ENCODE assay signal across 14 cellular contexts in the genomic region with DNA sequence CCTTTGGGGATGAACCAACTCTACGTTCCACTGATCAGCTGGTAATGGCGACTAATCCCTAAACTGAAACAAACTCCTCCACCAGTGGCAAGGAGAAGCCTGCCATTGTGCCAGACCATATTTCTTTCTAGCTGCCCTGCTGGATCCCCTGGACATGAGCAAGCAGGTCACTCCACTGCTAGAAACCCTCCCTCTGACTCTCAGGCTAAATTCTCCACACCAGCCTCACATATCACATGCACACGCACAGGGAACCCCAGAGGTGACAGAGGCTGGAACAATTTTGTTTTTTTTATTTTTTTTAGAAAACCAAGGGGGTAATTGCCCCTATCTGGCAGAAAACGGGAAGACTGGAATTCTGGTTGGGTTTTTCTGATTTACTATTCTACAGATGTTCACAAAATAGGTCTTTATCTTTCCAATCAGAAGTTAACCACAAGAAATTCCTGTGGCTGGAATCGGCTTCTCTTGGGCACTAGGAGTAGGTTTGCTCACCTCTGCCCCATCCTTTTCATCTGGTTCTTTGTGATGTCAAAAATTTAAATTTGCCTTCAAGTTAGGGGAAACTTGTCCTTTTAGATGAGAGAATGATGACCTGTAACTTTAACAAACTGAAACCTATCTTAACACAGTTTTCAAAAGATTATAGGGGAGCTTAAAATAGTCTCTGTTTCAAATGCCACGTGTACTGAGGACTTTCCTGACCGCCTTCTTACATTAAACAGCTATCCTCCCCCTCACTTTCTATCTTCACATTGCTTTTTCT.
A peak's percentile ranks its signal among the peaks of the same experiment; 100 is the strongest.
DNase-seq lines count a peak whose midpoint lies in the region; ATAC-seq and TF ChIP-seq lines count a peak whose summit lies in the region.
"Had no signal": no experiment of that assay in that cellular context is flagged by ENCODE, and none has a peak within 500 bp of the region (broad histone marks: within the 10 kb centered on the region; RNA-seq: fewer than 3 reads in every experiment).

No MANE protein-coding gene starts in this region.

- H3K4me1 Mint-ChIP-seq in WTC11: peaks cover 18% of the 10 kb centered on the region

- peaks cover 3 to 5% of the 10 kb centered on the region in 2 experiments for H3K36me3 ChIP-seq in trophoblast cell (ENCODE audit: control insufficient read depth in 1 of 2, insufficient read depth in 2 of 2, low read length in 2 of 2)

- H3K27ac Mint-ChIP-seq in WTC11: peak overlapping the region; percentile 44; the same call in 1 of the 2 replicates
- H3K27ac Mint-ChIP-seq: dendritic cell treated with granulocyte-macrophage colony-stimulating factor and Interleukin-4, amounts not matched to agents 40 ng/mL and 50 ng/mL, for 4 days had no signal

- no peak overlapping the region for H2AFZ ChIP-seq in trophoblast cell (ENCODE audit: insufficient read depth, low read length, poor library complexity)

- H4K8ac ChIP-seq in trophoblast cell (ENCODE audit: low read depth, low read length): peak overlapping the region; percentile 42

- no peak overlapping the region for H2BK12ac ChIP-seq in trophoblast cell (ENCODE audit: low read length)

- H3K36me3 Mint-ChIP-seq in WTC11: peaks cover 36% of the 10 kb centered on the region

- H3K4me2 ChIP-seq in trophoblast cell (ENCODE audit: low read length): peak overlapping the region; percentile 11

- no peak overlapping the region for H3K9ac ChIP-seq in trophoblast cell (ENCODE audit: low read length)

- H3K27ac ChIP-seq in trophoblast cell (ENCODE audit: low read depth, low read length): no peak overlapping the region
- H3K27ac ChIP-seq: heart left ventricle had no signal

- no peak overlapping the region for H2BK5ac ChIP-seq in trophoblast cell (ENCODE audit: low read depth, low read length, poor library complexity)

- CTCF ChIA-PET in WTC11 (lab: Charles Lee): no interaction called here

- H3K9me3 Mint-ChIP-seq in WTC11: peaks cover 14% of the 10 kb centered on the region
- H3K9me3 Mint-ChIP-seq: dendritic cell treated with granulocyte-macrophage colony-stimulating factor and Interleukin-4, amounts not matched to agents 40 ng/mL and 50 ng/mL, for 4 days had no signal

- no peak overlapping the region for H4K91ac ChIP-seq in trophoblast cell (ENCODE audit: low read depth, low read length)

- H3K4me3 Mint-ChIP-seq in WTC11: no peak overlapping the region
- H3K4me3 Mint-ChIP-seq: dendritic cell treated with granulocyte-macrophage colony-stimulating factor and Interleukin-4, amounts not matched to agents 40 ng/mL and 50 ng/mL, for 4 days; stimulated activated naive CD8-positive, alpha-beta T cell treated with anti-CD3 and anti-CD28 coated beads, Interleukin-15, amount 100 ng/mL, for 72 hours had no signal

- POLR2A ChIA-PET in WTC11 (lab: Charles Lee): no interaction called here

- H3K14ac ChIP-seq in trophoblast cell (ENCODE audit: low read length): no peak overlapping the region

- H2BK120ac ChIP-seq in trophoblast cell (ENCODE audit: insufficient read depth, low read length, poor library complexity): peak overlapping the region; percentile 37

- H3K4ac ChIP-seq in trophoblast cell (ENCODE audit: low read depth, low read length): no peak overlapping the region

- DNase-seq in WTC11 (ENCODE audit: low spot score) (no peak), trophoblast cell (peak in 1 of 2 donors; percentile 38), NCI-H2196 treated with DMSO at 0.1 percent for 48 hours (lab: John Stamatoyannopoulos, UW; ENCODE audit: unreplicated experiment) (no peak), NAMALWA (ENCODE audit: low spot score) (no peak), NOMO-1 (lab: John Stamatoyannopoulos, UW; ENCODE audit: unreplicated experiment in 2 of 2) (no peak), T-helper 2 cell (no peak)
- DNase-seq: heart left ventricle; KBM-7; NCI-H526 treated with DMSO at 0.1 percent for 48 hours; stimulated activated naive CD8-positive, alpha-beta T cell treated with anti-CD3 and anti-CD28 coated beads, Interleukin-15, amount 100 ng/mL, for 72 hours; T-helper 1 cell had no signal

- H3K27me3 ChIP-seq in trophoblast cell (ENCODE audit: insufficient read depth, low read length): no peaks in the 10 kb centered on the region
- H3K27me3 ChIP-seq: heart left ventricle had no signal

- TF ChIP-seq CTCF in WTC11 (IDR thresholded peaks at IDR 0.05): no peak

- no CpG with 5 or more reads among the region's 7 CpGs for WGBS in trophoblast cell (ENCODE audit: extremely low coverage, insufficient coverage, insufficient read length)

- H3K9me3 ChIP-seq in trophoblast cell (ENCODE audit: insufficient read depth, low read depth, low read length): no peaks in the 10 kb centered on the region

- H3K79me2 ChIP-seq in trophoblast cell (ENCODE audit: control insufficient read depth, insufficient read depth, low read length, poor library complexity): no peaks in the 10 kb centered on the region

- ATAC-seq in GM18867 (IDR thresholded peaks at IDR 0.05; ENCODE audit: unreplicated experiment) (peak; percentile 82), HG02938 (IDR thresholded peaks at IDR 0.05; ENCODE audit: unreplicated experiment) (peak; percentile 60), WTC11 (no peak)
- ATAC-seq: heart left ventricle; stimulated activated naive CD8-positive, alpha-beta T cell treated with anti-CD3 and anti-CD28 coated beads, Interleukin-15, amount 100 ng/mL, for 72 hours had no signal

- H3K4me1 ChIP-seq in trophoblast cell (ENCODE audit: control insufficient read depth in 1 of 2, insufficient read depth in 2 of 2, low read length in 2 of 2): peaks cover 6 to 7% of the 10 kb centered on the region in 2 experiments

- H3K18ac ChIP-seq in trophoblast cell (ENCODE audit: low read length): no peak overlapping the region

- H3K79me1 ChIP-seq in trophoblast cell (ENCODE audit: low read length): no peaks in the 10 kb centered on the region

- H3K4me3 ChIP-seq in trophoblast cell (ENCODE audit: low read depth, low read length): no peak overlapping the region
- H3K4me3 ChIP-seq: heart left ventricle had no signal

- H2AK5ac ChIP-seq in trophoblast cell (ENCODE audit: low read length): no peak overlapping the region

- no peak overlapping the region for H4K12ac ChIP-seq in trophoblast cell (ENCODE audit: low read depth, low read length)

- no peaks in the 10 kb centered on the region for H3K27me3 Mint-ChIP-seq in WTC11 (ENCODE audit: low read depth)
- H3K27me3 Mint-ChIP-seq: dendritic cell treated with granulocyte-macrophage colony-stimulating factor and Interleukin-4, amounts not matched to agents 40 ng/mL and 50 ng/mL, for 4 days; stimulated activated naive CD8-positive, alpha-beta T cell treated with anti-CD3 and anti-CD28 coated beads, Interleukin-15, amount 100 ng/mL, for 72 hours had no signal

- H3K23ac ChIP-seq in trophoblast cell (ENCODE audit: low read length): no peak overlapping the region

TF ChIP-seq in WTC11, 78 proteins besides CTCF, POLR2A, EP300 and RAD21 (continues in another document):
- no peak for TF ChIP-seq ETV6 (CRISPR knock-in tag; IDR thresholded peaks at IDR 0.05)
- no peak for TF ChIP-seq NR2C2 (CRISPR knock-in tag; IDR thresholded peaks at IDR 0.05)
- TF ChIP-seq ZBTB21 (CRISPR knock-in tag; IDR thresholded peaks at IDR 0.05; ENCODE audit: borderline replicate concordance): no peak
- TF ChIP-seq, protein P1, sequence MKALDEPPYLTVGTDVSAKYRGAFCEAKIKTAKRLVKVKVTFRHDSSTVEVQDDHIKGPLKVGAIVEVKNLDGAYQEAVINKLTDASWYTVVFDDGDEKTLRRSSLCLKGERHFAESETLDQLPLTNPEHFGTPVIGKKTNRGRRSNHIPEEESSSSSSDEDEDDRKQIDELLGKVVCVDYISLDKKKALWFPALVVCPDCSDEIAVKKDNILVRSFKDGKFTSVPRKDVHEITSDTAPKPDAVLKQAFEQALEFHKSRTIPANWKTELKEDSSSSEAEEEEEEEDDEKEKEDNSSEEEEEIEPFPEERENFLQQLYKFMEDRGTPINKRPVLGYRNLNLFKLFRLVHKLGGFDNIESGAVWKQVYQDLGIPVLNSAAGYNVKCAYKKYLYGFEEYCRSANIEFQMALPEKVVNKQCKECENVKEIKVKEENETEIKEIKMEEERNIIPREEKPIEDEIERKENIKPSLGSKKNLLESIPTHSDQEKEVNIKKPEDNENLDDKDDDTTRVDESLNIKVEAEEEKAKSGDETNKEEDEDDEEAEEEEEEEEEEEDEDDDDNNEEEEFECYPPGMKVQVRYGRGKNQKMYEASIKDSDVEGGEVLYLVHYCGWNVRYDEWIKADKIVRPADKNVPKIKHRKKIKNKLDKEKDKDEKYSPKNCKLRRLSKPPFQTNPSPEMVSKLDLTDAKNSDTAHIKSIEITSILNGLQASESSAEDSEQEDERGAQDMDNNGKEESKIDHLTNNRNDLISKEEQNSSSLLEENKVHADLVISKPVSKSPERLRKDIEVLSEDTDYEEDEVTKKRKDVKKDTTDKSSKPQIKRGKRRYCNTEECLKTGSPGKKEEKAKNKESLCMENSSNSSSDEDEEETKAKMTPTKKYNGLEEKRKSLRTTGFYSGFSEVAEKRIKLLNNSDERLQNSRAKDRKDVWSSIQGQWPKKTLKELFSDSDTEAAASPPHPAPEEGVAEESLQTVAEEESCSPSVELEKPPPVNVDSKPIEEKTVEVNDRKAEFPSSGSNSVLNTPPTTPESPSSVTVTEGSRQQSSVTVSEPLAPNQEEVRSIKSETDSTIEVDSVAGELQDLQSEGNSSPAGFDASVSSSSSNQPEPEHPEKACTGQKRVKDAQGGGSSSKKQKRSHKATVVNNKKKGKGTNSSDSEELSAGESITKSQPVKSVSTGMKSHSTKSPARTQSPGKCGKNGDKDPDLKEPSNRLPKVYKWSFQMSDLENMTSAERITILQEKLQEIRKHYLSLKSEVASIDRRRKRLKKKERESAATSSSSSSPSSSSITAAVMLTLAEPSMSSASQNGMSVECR (CRISPR knock-in tag; IDR thresholded peaks at IDR 0.05; ENCODE audit: borderline replicate concordance): no peak
- no peak for TF ChIP-seq SMAD4 (CRISPR knock-in tag; IDR thresholded peaks at IDR 0.05)
- TF ChIP-seq TP53 (CRISPR knock-in tag; IDR thresholded peaks at IDR 0.05): no peak
- no peak for TF ChIP-seq ZNF263 (CRISPR knock-in tag; IDR thresholded peaks at IDR 0.05; ENCODE audit: low read depth)
